ENCODE assay signal across 16 cellular contexts in the genomic region with DNA sequence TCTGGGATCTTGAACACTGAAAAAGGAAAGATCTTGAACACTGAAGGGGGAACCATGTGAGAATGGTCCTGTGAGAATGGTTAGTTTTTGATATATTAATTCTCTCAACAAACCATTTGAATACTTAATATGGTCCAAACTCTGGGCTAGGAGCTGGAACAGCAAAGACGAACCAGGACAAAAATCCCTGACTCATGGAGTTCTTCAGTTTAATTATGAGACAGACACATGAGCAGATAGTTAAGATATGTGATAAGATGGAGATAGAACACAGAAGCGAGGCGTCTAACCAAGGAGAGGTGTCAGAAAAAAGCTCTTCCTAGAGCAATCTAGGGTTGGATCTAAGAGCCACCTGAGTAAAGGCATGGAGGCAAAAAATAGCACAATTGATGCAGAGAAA. TPM values are rescaled to one million over a fixed set of nuclear protein-coding genes. Genes with fewer than 3 reads are reported as not detected.
A peak's percentile ranks its signal among the peaks of the same experiment; 100 is the strongest.
DNase-seq lines count a peak whose midpoint lies in the region; ATAC-seq, FAIRE-seq and TF ChIP-seq lines count a peak whose summit lies in the region.
"Had no signal": no experiment of that assay in that cellular context is flagged by ENCODE, and none has a peak within 500 bp of the region (broad histone marks: within the 10 kb centered on the region; RNA-seq: fewer than 3 reads in every experiment).

No MANE protein-coding gene starts in this region.

- no TSS peak for BruUV-seq in K562 (replicated peaks; lab: Mats Ljungman, UMichigan)

- peaks cover 3% of the 10 kb centered on the region for H3K9me1 ChIP-seq in K562 (ENCODE audit: control insufficient read depth, insufficient read depth, low read length)

- H3K4me1 Mint-ChIP-seq in CD14-positive monocyte (peaks cover 71% of the 10 kb centered on the region), IgD-negative memory B cell (peaks cover 39 to 59% (median 46%) of the 10 kb centered on the region in 3 donors), natural killer cell (peaks cover 73 to 75% of the 10 kb centered on the region in 2 donors)

- peaks cover 32% of the 10 kb centered on the region for H3K36me3 ChIP-seq in K562 (ENCODE audit: control insufficient read depth, insufficient read depth, low read length)

- H3K27ac Mint-ChIP-seq in CD14-positive monocyte, result peak overlapping the region in 4 of 7 donors; percentile 42 to 97 (median 88)
- peak overlapping the region in 1 of 3 donors; percentile 40 for H3K27ac Mint-ChIP-seq in IgD-negative memory B cell
- H3K27ac Mint-ChIP-seq in natural killer cell, result peak overlapping the region; percentile 96 to 97

- peaks cover 31 to 38% of the 10 kb centered on the region in 2 experiments for H3K4me1 ChIP-seq in K562 (replicated peaks in 1 of 2; ENCODE audit: control insufficient read depth in 2 of 2, insufficient read depth in 2 of 2, low read length in 2 of 2)

- CTCF ChIA-PET in K562 (lab: Yijun Ruan, JAX; ENCODE audit: low intra/inter-chr PET ratio), result no interaction called here

- no peaks in the 10 kb centered on the region for H3K27me3 ChIP-seq in K562 (ENCODE audit: control insufficient read depth in 2 of 2, insufficient read depth in 2 of 2, low read length in 2 of 2)
- H3K27me3 ChIP-seq: sigmoid colon had no signal

- TF ChIP-seq EP300 in K562 (IDR thresholded peaks at IDR 0.05; ENCODE audit: low read length), result no peak

- H2AFZ ChIP-seq in K562 (ENCODE audit: low read depth, low read length), result no peak overlapping the region

- TF ChIP-seq CTCF in CD14-positive monocyte (IDR thresholded peaks at IDR 0.05), result no peak
- TF ChIP-seq CTCF in K562 (IDR thresholded peaks at IDR 0.05 in 2 of 3, conservative IDR thresholded peaks at IDR 0.05 in 1 of 3; ENCODE audit: insufficient read depth in 2 of 3, low read depth in 1 of 3, low read length in 3 of 3), result no peak
- TF ChIP-seq CTCF in natural killer cell (IDR thresholded peaks at IDR 0.05), result no peak

- ATAC-seq in K562 (no peak), natural killer cell (no peak), HG03565 (IDR thresholded peaks at IDR 0.05; ENCODE audit: unreplicated experiment) (no peak), GM21360 (IDR thresholded peaks at IDR 0.05; ENCODE audit: unreplicated experiment) (no peak)
- ATAC-seq: Right ventricle myocardium inferior had no signal

- intact Hi-C loops in CD14-positive monocyte (cut with micrococcal nuclease) (loop anchor here (5.0 to 10.0 kb wide), 4 partner anchors 33 to 77 kb away; no protein-coding TSS in a partner anchor), K562 (cut with micrococcal nuclease) (no loop called here), natural killer cell (cut with micrococcal nuclease) (loop anchor here (5.0 kb wide), 1 partner anchor 48 kb away; a partner anchor contains a TSS)

- no peak for TF ChIP-seq POLR2A in K562 (conservative IDR thresholded peaks at IDR 0.05)

- H4K20me1 ChIP-seq in K562 (replicated peaks; ENCODE audit: control insufficient read depth, insufficient read depth, low read length), result no peaks in the 10 kb centered on the region

- peak overlapping the region; percentile 48; the same call in 1 of the 2 replicates for H3K4me3 ChIP-seq in K562
- H3K4me3 ChIP-seq: HAP-1 had no signal

- peak overlapping the region; percentile 93 for H3K4me2 ChIP-seq in K562 (ENCODE audit: insufficient read depth, low read length)

- POLR2A ChIA-PET in K562 (lab: Yijun Ruan, JAX), result interaction anchor here (0.7 to 1.0 kb wide), 2 partner anchors 18 to 137 kb away, joined by 3 read pairs; no protein-coding TSS in a partner anchor

- in situ Hi-C loops in K562 (cut with MboI), result no loop called here

- H3K27me3 Mint-ChIP-seq in CD14-positive monocyte (ENCODE audit: low read depth in 3 of 3) (no peaks in the 10 kb centered on the region), IgD-negative memory B cell (no peaks in the 10 kb centered on the region), natural killer cell (ENCODE audit: low read depth in 2 of 2) (peaks cover 0 to 2% of the 10 kb centered on the region in 2 donors)

- H3K36me3 Mint-ChIP-seq in CD14-positive monocyte, result peaks cover 41 to 47% of the 10 kb centered on the region in 2 donors
- H3K36me3 Mint-ChIP-seq in IgD-negative memory B cell, result peaks cover 13% of the 10 kb centered on the region
- H3K36me3 Mint-ChIP-seq in natural killer cell, result no peaks in the 10 kb centered on the region

- WGBS in K562 (ENCODE audit: insufficient coverage, low coverage, missing lambda C conversion rate), result 3% methylated on average over 3 of the region's 3 CpGs

- no peaks in the 10 kb centered on the region for H3K9me3 ChIP-seq in K562 (replicated peaks; ENCODE audit: control insufficient read depth, insufficient read depth, low read depth, low read length)
- H3K9me3 ChIP-seq: HAP-1, sigmoid colon had no signal

- H3K9me3 Mint-ChIP-seq in CD14-positive monocyte (no peaks in the 10 kb centered on the region), IgD-negative memory B cell (no peaks in the 10 kb centered on the region), natural killer cell (no peaks in the 10 kb centered on the region)

- TF ChIP-seq RAD21 in K562 (CRISPR knock-in tag; conservative IDR thresholded peaks at IDR 0.05 in 1 of 2, IDR thresholded peaks at IDR 0.05 in 1 of 2), result no peak

- peak overlapping the region; percentile 95 to 100 for H3K4me3 Mint-ChIP-seq in CD14-positive monocyte
- peak overlapping the region in 3 of 4 donors; percentile 5 to 98 (median 89) for H3K4me3 Mint-ChIP-seq in IgD-negative memory B cell
- peak overlapping the region; percentile 89 for H3K4me3 Mint-ChIP-seq in natural killer cell

- no peak for FAIRE-seq in K562 (lab: Jason Lieb, UNC)

- 0 out of 3 replicates have a peak overlapping the region, but pooled peaks have one; percentile 4 for H3K27ac ChIP-seq in K562 (ENCODE audit: extremely low read depth, low read depth, low read length)
- H3K27ac ChIP-seq: sigmoid colon had no signal

- peaks cover 37% of the 10 kb centered on the region for H3K79me2 ChIP-seq in K562 (ENCODE audit: control insufficient read depth, insufficient read depth, low read length)

- no peak for DNase-seq in CD14-positive monocyte (ENCODE audit: low spot score)
- DNase-seq in K562 (ENCODE audit: extremely low read depth in 1 of 4, low spot score in 3 of 4), result no peak
- no peak for DNase-seq in natural killer cell
- no peak for DNase-seq in NK-92 (lab: John Stamatoyannopoulos, UW; ENCODE audit: unreplicated experiment)
- DNase-seq in cerebellum (ENCODE audit: low spot score), result no peak
- DNase-seq: DMS 273 treated with DMSO at 0.1 percent for 48 hours; effector CD8-positive, alpha-beta T cell; mesendoderm; NCI-H226; sigmoid colon had no signal

- H3K9ac ChIP-seq in K562 (ENCODE audit: insufficient read depth in 1 of 2, low read depth in 2 of 2, low read length in 2 of 2), result peak overlapping the region in 1 of 2 experiments; percentile 86; a peak in 2 of 4 replicates

RNA-seq across cellular contexts. Expression of a gene that starts 1.6 kb away (rescaled TPM):
- polyA plus RNA-seq in CD14-positive monocyte (100 to 1,000 TPM; 374 to 430 TPM), IgD-negative memory B cell (50.8 TPM), K562 (2011; rRNA removed) (120 and 126 TPM in 2 replicates), K562 (2014; fragmentation: Illumina TruSeq; extraction: Trizol) (118 and 123 TPM in 2 replicates), K562 (2014; fragmentation: Nextera tagmentation; extraction: Ambion mirVana) (100 to 1,000 TPM; 305 to 322 TPM), K562 (2014; rRNA removed) (147 and 173 TPM in 2 replicates)
- 37.1 and 42.1 TPM in 2 replicates for total RNA-seq in K562 (2011; cell fraction: chromatin; rRNA removed; ENCODE audit: low replicate concordance)
- total RNA-seq in K562 (2011; cell fraction: nucleolus; rRNA removed), result 64.2 and 67.9 TPM in 2 replicates
- 81.1 and 85.6 TPM in 2 replicates for total RNA-seq in K562 (2011; cell fraction: nucleoplasm; rRNA removed)
- total RNA-seq in K562 (2014; rRNA removed) (99.8 and 113 TPM in 2 replicates), K562 (2014; rRNA removed; fragmentation: Illumina TruSeq; extraction: Trizol) (89.8 and 91.5 TPM in 2 replicates), K562 (2015; rRNA removed; fragmentation: Illumina TruSeq; extraction: Trizol) (93.6 and 111 TPM in 2 replicates), K562 (2021) (84.8 and 91.1 TPM in 2 replicates), natural killer cell (10 to 100 TPM; 48.0 to 69.7 (median 54.6) TPM), cerebellum (45.0 TPM)
- polyA plus RNA-seq in K562 (2011; cell fraction: cytosol; rRNA removed), result 170 and 189 TPM in 2 replicates
- polyA plus RNA-seq in K562 (2011; cell fraction: nucleus; rRNA removed), result 53.4 and 65.8 TPM in 2 replicates
- polyA plus RNA-seq in K562 (2012), result 128 and 163 TPM in 2 replicates
- 32.1 and 36.2 TPM in 2 replicates for polyA minus RNA-seq in K562 (2011; rRNA and poly(A)+ RNA removed)
- 24.0 and 27.7 TPM in 2 replicates for polyA minus RNA-seq in K562 (2011; cell fraction: cytosol; rRNA and poly(A)+ RNA removed)
- 6.9 and 18.0 TPM in 2 replicates for polyA minus RNA-seq in K562 (2011; cell fraction: nucleus; rRNA and poly(A)+ RNA removed)

RNA-seq across cellular contexts. Expression of a gene that starts 4.1 kb away (rescaled TPM):
- polyA plus RNA-seq in CD14-positive monocyte (10 to 100 TPM; 29.8 to 38.9 TPM), IgD-negative memory B cell (1.6 TPM), K562 (2011; rRNA removed) (10.2 TPM in 2 replicates), K562 (2014; fragmentation: Illumina TruSeq; extraction: Trizol) (4.3 and 4.8 TPM in 2 replicates), K562 (2014; fragmentation: Nextera tagmentation; extraction: Ambion mirVana) (1 to 10 TPM; 1.1 to 1.2 TPM), K562 (2014; rRNA removed) (4.8 and 6.2 TPM in 2 replicates)
- 11.4 and 16.7 TPM in 2 replicates for total RNA-seq in K562 (2011; cell fraction: chromatin; rRNA removed; ENCODE audit: low replicate concordance)
- 9.3 TPM in 2 replicates for total RNA-seq in K562 (2011; cell fraction: nucleolus; rRNA removed)
- 10.7 and 11.0 TPM in 2 replicates for total RNA-seq in K562 (2011; cell fraction: nucleoplasm; rRNA removed)
- total RNA-seq in K562 (2014; rRNA removed) (4.3 and 5.8 TPM in 2 replicates), K562 (2014; rRNA removed; fragmentation: Illumina TruSeq; extraction: Trizol) (4.8 and 6.2 TPM in 2 replicates), K562 (2015; rRNA removed; fragmentation: Illumina TruSeq; extraction: Trizol) (4.9 and 5.3 TPM in 2 replicates), K562 (2021) (4.7 and 5.7 TPM in 2 replicates), natural killer cell (10 to 100 TPM; 18.8 to 25.8 (median 25.1) TPM), cerebellum (26.6 TPM)
- 5.3 and 6.3 TPM in 2 replicates for polyA plus RNA-seq in K562 (2011; cell fraction: cytosol; rRNA removed)
- 14.4 and 19.8 TPM in 2 replicates for polyA plus RNA-seq in K562 (2011; cell fraction: nucleus; rRNA removed)
- polyA plus RNA-seq in K562 (2012), result 6.3 and 13.2 TPM in 2 replicates
- polyA minus RNA-seq in K562 (2011; rRNA and poly(A)+ RNA removed), result 10.4 and 18.0 TPM in 2 replicates
- 3.4 and 6.0 TPM in 2 replicates for polyA minus RNA-seq in K562 (2011; cell fraction: cytosol; rRNA and poly(A)+ RNA removed)
- 5.3 and 6.9 TPM in 2 replicates for polyA minus RNA-seq in K562 (2011; cell fraction: nucleus; rRNA and poly(A)+ RNA removed)

RNA-seq across cellular contexts. Expression of a gene that starts 12.2 kb away (rescaled TPM):
- polyA plus RNA-seq in CD14-positive monocyte, result 1 to 10 TPM; 1.6 to 2.5 TPM
- polyA plus RNA-seq in IgD-negative memory B cell, result not detected
- 1.5 and 1.6 TPM in 2 replicates for total RNA-seq in K562 (2011; cell fraction: chromatin; rRNA removed; ENCODE audit: low replicate concordance)
- total RNA-seq in K562 (2011; cell fraction: nucleolus; rRNA removed), result 2.0 and 3.3 TPM in 2 replicates
- 1.9 and 2.7 TPM in 2 replicates for total RNA-seq in K562 (2011; cell fraction: nucleoplasm; rRNA removed)
- total RNA-seq in K562 (2014; rRNA removed), result 1.1 and 1.9 TPM in 2 replicates
- 0.22 and 0.40 TPM in 2 replicates for total RNA-seq in K562 (2014; rRNA removed; fragmentation: Illumina TruSeq; extraction: Trizol)
- 2.3 and 2.6 TPM in 2 replicates for total RNA-seq in K562 (2015; rRNA removed; fragmentation: Illumina TruSeq; extraction: Trizol)
- 2.4 and 2.7 TPM in 2 replicates for total RNA-seq in K562 (2021)
- 0.92 and 1.2 TPM in 2 replicates for polyA plus RNA-seq in K562 (2011; rRNA removed)
- 0.86 and 2.9 TPM in 2 replicates for polyA plus RNA-seq in K562 (2011; cell fraction: cytosol; rRNA removed)
- 1.2 and 3.4 TPM in 2 replicates for polyA plus RNA-seq in K562 (2011; cell fraction: nucleus; rRNA removed)
- polyA plus RNA-seq in K562 (2012), result 3.1 and 3.8 TPM in 2 replicates
- polyA plus RNA-seq in K562 (2014; fragmentation: Illumina TruSeq; extraction: Trizol), result 0.25 and 0.93 TPM in 2 replicates
- not detected for polyA plus RNA-seq in K562 (2014; fragmentation: Nextera tagmentation; extraction: Ambion mirVana)
- polyA plus RNA-seq in K562 (2014; rRNA removed), result 0.30 and 0.51 TPM in 2 replicates
- 0.30 and 0.77 TPM in 2 replicates for polyA minus RNA-seq in K562 (2011; rRNA and poly(A)+ RNA removed)
- polyA minus RNA-seq in K562 (2011; cell fraction: cytosol; rRNA and poly(A)+ RNA removed), result 2.7 TPM in 1 of 2 replicates, not detected in the other
- 1.00 and 2.4 TPM in 2 replicates for polyA minus RNA-seq in K562 (2011; cell fraction: nucleus; rRNA and poly(A)+ RNA removed)
- 1 to 10 TPM; 4.4 to 8.5 (median 7.8) TPM for total RNA-seq in natural killer cell
- 7.6 TPM for total RNA-seq in cerebellum

RNA-seq across cellular contexts. Expression of a gene that starts 25.2 kb away (rescaled TPM):
- polyA plus RNA-seq in CD14-positive monocyte (10 to 100 TPM; 39.1 to 41.6 TPM), IgD-negative memory B cell (not detected), K562 (2011; rRNA removed) (not detected in 2 replicates), K562 (2014; fragmentation: Illumina TruSeq; extraction: Trizol) (not detected in 2 replicates), K562 (2014; fragmentation: Nextera tagmentation; extraction: Ambion mirVana) (not detected), K562 (2014; rRNA removed) (not detected in 2 replicates)
- not detected in 2 replicates for total RNA-seq in K562 (2011; cell fraction: chromatin; rRNA removed; ENCODE audit: low replicate concordance)
- total RNA-seq in K562 (2011; cell fraction: nucleolus; rRNA removed), result 0.39 TPM in 1 of 2 replicates, not detected in the other
- total RNA-seq in K562 (2011; cell fraction: nucleoplasm; rRNA removed), result not detected in 2 replicates
- total RNA-seq in K562 (2014; rRNA removed) (not detected in 2 replicates), K562 (2014; rRNA removed; fragmentation: Illumina TruSeq; extraction: Trizol) (not detected in 2 replicates), K562 (2015; rRNA removed; fragmentation: Illumina TruSeq; extraction: Trizol) (not detected in 2 replicates), K562 (2021) (not detected in 2 replicates), natural killer cell (1 to 10 TPM in 1 of 3 donors, under 1 TPM in 2; 0.61 to 1.6 (median 0.82) TPM), cerebellum (not detected)
- 0.31 TPM in 1 of 2 replicates, not detected in the other for polyA plus RNA-seq in K562 (2011; cell fraction: cytosol; rRNA removed)
- 0.11 TPM in 1 of 2 replicates, not detected in the other for polyA plus RNA-seq in K562 (2011; cell fraction: nucleus; rRNA removed)
- polyA plus RNA-seq in K562 (2012), result 0.17 TPM in 1 of 2 replicates, not detected in the other
- not detected in 2 replicates for polyA minus RNA-seq in K562 (2011; rRNA and poly(A)+ RNA removed)
- polyA minus RNA-seq in K562 (2011; cell fraction: cytosol; rRNA and poly(A)+ RNA removed), result not detected in 2 replicates
- polyA minus RNA-seq in K562 (2011; cell fraction: nucleus; rRNA and poly(A)+ RNA removed), result not detected in 2 replicates
- total RNA-seq: LHCN-M2 had no signal
- polyA plus RNA-seq: sigmoid colon had no signal

RNA-seq across cellular contexts. Expression of a gene that starts 50.5 kb away (rescaled TPM):
- 100 to 1,000 TPM; 126 to 131 TPM for polyA plus RNA-seq in CD14-positive monocyte
- 5.2 TPM for polyA plus RNA-seq in IgD-negative memory B cell
- total RNA-seq in K562 (2011; cell fraction: chromatin; rRNA removed; ENCODE audit: low replicate concordance), result 14.6 and 32.5 TPM in 2 replicates
- 29.5 and 37.2 TPM in 2 replicates for total RNA-seq in K562 (2011; cell fraction: nucleolus; rRNA removed)
- 28.2 and 47.6 TPM in 2 replicates for total RNA-seq in K562 (2011; cell fraction: nucleoplasm; rRNA removed)
- total RNA-seq in K562 (2014; rRNA removed), result 12.9 and 18.3 TPM in 2 replicates
- 13.1 and 13.4 TPM in 2 replicates for total RNA-seq in K562 (2014; rRNA removed; fragmentation: Illumina TruSeq; extraction: Trizol)
- 15.8 and 17.5 TPM in 2 replicates for total RNA-seq in K562 (2015; rRNA removed; fragmentation: Illumina TruSeq; extraction: Trizol)
- 33.4 and 34.5 TPM in 2 replicates for total RNA-seq in K562 (2021)
- polyA plus RNA-seq in K562 (2011; rRNA removed), result 24.5 and 24.7 TPM in 2 replicates
- polyA plus RNA-seq in K562 (2011; cell fraction: cytosol; rRNA removed), result 26.9 and 52.8 TPM in 2 replicates
- 16.3 and 19.8 TPM in 2 replicates for polyA plus RNA-seq in K562 (2011; cell fraction: nucleus; rRNA removed)
- polyA plus RNA-seq in K562 (2012), result 27.1 and 39.9 TPM in 2 replicates
- polyA plus RNA-seq in K562 (2014; fragmentation: Illumina TruSeq; extraction: Trizol), result 29.1 and 29.8 TPM in 2 replicates
- polyA plus RNA-seq in K562 (2014; fragmentation: Nextera tagmentation; extraction: Ambion mirVana), result 1 to 10 TPM; 4.6 to 8.3 TPM
- 28.2 and 29.9 TPM in 2 replicates for polyA plus RNA-seq in K562 (2014; rRNA removed)
- polyA minus RNA-seq in K562 (2011; rRNA and poly(A)+ RNA removed), result 8.2 and 14.0 TPM in 2 replicates
- polyA minus RNA-seq in K562 (2011; cell fraction: cytosol; rRNA and poly(A)+ RNA removed), result 10.8 and 12.8 TPM in 2 replicates
- polyA minus RNA-seq in K562 (2011; cell fraction: nucleus; rRNA and poly(A)+ RNA removed), result 6.7 and 7.3 TPM in 2 replicates
- total RNA-seq in natural killer cell, result 10 to 100 TPM; 68.2 to 86.4 (median 85.0) TPM
- 12.7 TPM for total RNA-seq in cerebellum
